In the genomic region with DNA sequence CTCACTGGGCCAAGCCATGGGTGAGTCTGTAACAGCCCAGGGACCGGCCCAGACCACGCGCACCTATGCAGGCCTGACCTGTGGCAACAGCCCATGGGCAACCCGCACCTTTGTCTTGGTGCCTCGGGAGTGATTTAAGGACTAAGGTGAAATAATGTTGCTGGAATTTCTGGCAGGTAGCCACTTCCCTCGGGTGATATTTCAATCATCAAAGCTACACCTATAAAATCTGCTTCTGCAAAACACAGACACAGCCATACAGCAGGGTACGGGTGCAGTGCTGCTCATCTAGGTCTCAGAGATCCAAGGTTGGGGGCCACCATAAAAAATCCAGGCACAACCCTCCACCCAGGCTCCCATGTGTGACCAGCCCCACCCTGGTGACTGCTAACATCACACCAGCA, we compare ENCODE assay signal across 10 cellular contexts. TPM values are rescaled to one million over a fixed set of nuclear protein-coding genes. Genes with fewer than 3 reads are reported as not detected.
DNase-seq lines count a peak whose midpoint lies in the region; ATAC-seq and TF ChIP-seq lines count a peak whose summit lies in the region.
"Had no signal": no experiment of that assay in that cellular context is flagged by ENCODE, and none has a peak within 500 bp of the region (broad histone marks: within the 10 kb centered on the region; RNA-seq: fewer than 3 reads in every experiment).

No MANE protein-coding gene starts in this region.

- no peak overlapping the region for H3K9ac ChIP-seq in colonic mucosa (ENCODE audit: low read depth in 2 of 2, low read length in 2 of 2)

- H3K4me1 ChIP-seq in Caco-2 = peaks cover 53% of the 10 kb centered on the region
- no peaks in the 10 kb centered on the region for H3K4me1 ChIP-seq in colonic mucosa
- peaks cover 11% of the 10 kb centered on the region for H3K4me1 ChIP-seq in lower lobe of right lung

- peaks cover 55% of the 10 kb centered on the region for H3K4me1 Mint-ChIP-seq in Caco-2 (ENCODE audit: low read depth, unreplicated experiment)

- H3K9me3 ChIP-seq in Caco-2 (no peaks in the 10 kb centered on the region), colonic mucosa (no peaks in the 10 kb centered on the region), lower lobe of right lung (no peaks in the 10 kb centered on the region)

- POLR2A ChIA-PET in Caco-2 (lab: Charles Lee) = interaction anchor here (0.6 to 0.9 kb wide), 2 partner anchors 35 to 57 kb away, joined by 3 to 4 read pairs; no protein-coding TSS in a partner anchor

- peaks cover 88% of the 10 kb centered on the region for H3K36me3 Mint-ChIP-seq in Caco-2 (ENCODE audit: insufficient read depth, unreplicated experiment)

- no peaks in the 10 kb centered on the region for H3K9me3 Mint-ChIP-seq in Caco-2 (ENCODE audit: unreplicated experiment)

- CTCF ChIA-PET in Caco-2 (lab: Charles Lee) = interaction anchor here (0.9 kb wide), 1 partner anchor 109 kb away, joined by 4 read pairs; no protein-coding TSS in a partner anchor

- ATAC-seq in lower lobe of right lung = peak; percentile 75 to 78
- no peak for ATAC-seq in GM19023 (IDR thresholded peaks at IDR 0.05; ENCODE audit: unreplicated experiment)
- ATAC-seq in activated CD4-positive, CD25-positive, alpha-beta regulatory T cell treated with anti-CD3 and anti-CD28 coated beads, Interleukin-2, amount 50 U/mL, for 24 hours = no peak

- TF ChIP-seq EP300 in Ishikawa (IDR thresholded peaks at IDR 0.05; ENCODE audit: borderline replicate concordance) = peak; percentile 84

- H3K27me3 Mint-ChIP-seq in Caco-2 (ENCODE audit: insufficient read depth, unreplicated experiment) = no peaks in the 10 kb centered on the region

- H3K27ac ChIP-seq in colonic mucosa (no peak overlapping the region), lower lobe of right lung (no peak overlapping the region)
- H3K27ac ChIP-seq: cardiac muscle cell had no signal

- H3K36me3 ChIP-seq in Caco-2 (ENCODE audit: control insufficient read depth, insufficient read depth, low read length) (peaks cover 4% of the 10 kb centered on the region), colonic mucosa (no peaks in the 10 kb centered on the region), lower lobe of right lung (peaks cover 17% of the 10 kb centered on the region)

- H3K27me3 ChIP-seq in Caco-2 (replicated peaks; ENCODE audit: control insufficient read depth, insufficient read depth, low read length) = no peaks in the 10 kb centered on the region
- H3K27me3 ChIP-seq in colonic mucosa = no peaks in the 10 kb centered on the region
- no peaks in the 10 kb centered on the region for H3K27me3 ChIP-seq in lower lobe of right lung (ENCODE audit: low read depth)
- H3K27me3 ChIP-seq: cardiac muscle cell had no signal

- TF ChIP-seq RAD21 in Ishikawa (IDR thresholded peaks at IDR 0.05; ENCODE audit: low read depth) = peak; percentile 19; the same call in 1 of the 2 replicates

- H3K4me3 Mint-ChIP-seq in Caco-2 (ENCODE audit: unreplicated experiment) = no peak overlapping the region

- TF ChIP-seq CTCF in Caco-2 (IDR thresholded peaks at IDR 0.05; ENCODE audit: insufficient read depth in 1 of 2, low read depth in 1 of 2, low read length in 1 of 2, severe bottlenecking in 1 of 2, unreplicated experiment in 1 of 2) = no peak
- TF ChIP-seq CTCF in colonic mucosa (IDR thresholded peaks at IDR 0.05) = no peak
- no peak for TF ChIP-seq CTCF in lower lobe of right lung (IDR thresholded peaks at IDR 0.05)

- DNase-seq in Caco-2 = peak; percentile 56 to 63
- peak; percentile 40 for DNase-seq in colonic mucosa
- no peak for DNase-seq in lower lobe of right lung
- DNase-seq in cerebellum (ENCODE audit: low spot score) = no peak
- no peak for DNase-seq in midbrain (lab: John Stamatoyannopoulos, UW)
- DNase-seq: T-helper 9 cell had no signal

- H3K4me3 ChIP-seq in Caco-2 (ENCODE audit: low read depth, low read length) (no peak overlapping the region), colonic mucosa (no peak overlapping the region), lower lobe of right lung (no peak overlapping the region)
- H3K4me3 ChIP-seq: cardiac muscle cell had no signal

- intact Hi-C loops in Caco-2 (cut with micrococcal nuclease; ENCODE audit: unreplicated experiment) = loop anchor here (1.0 to 2.0 kb wide), 2 partner anchors 25 to 42 kb away; no protein-coding TSS in a partner anchor
- intact Hi-C loops in colonic mucosa (cut with DNase I) = no loop called here
- intact Hi-C loops in lower lobe of right lung (cut with DNase I) = no loop called here

- H3K27ac Mint-ChIP-seq in Caco-2 (ENCODE audit: unreplicated experiment) = peak overlapping the region; percentile 68

- BruUV-seq in Caco-2 (replicated peaks; lab: Mats Ljungman, UMichigan) = no TSS peak

TF ChIP-seq in Ishikawa, 13 proteins besides CTCF, POLR2A, EP300 and RAD21:
- TF ChIP-seq CREB1 (IDR thresholded peaks at IDR 0.05; ENCODE audit: low read depth) (no peak), YY1 (IDR thresholded peaks at IDR 0.05; ENCODE audit: low read depth) (peak; percentile 59), TEAD4 (IDR thresholded peaks at IDR 0.05) (peak; percentile 98), CEBPB (IDR thresholded peaks at IDR 0.05) (peak; percentile 73), ZBTB7A (IDR thresholded peaks at IDR 0.05; ENCODE audit: low read depth) (peak; percentile 54; the same call in 1 of the 2 replicates), TCF12 (IDR thresholded peaks at IDR 0.05; ENCODE audit: low read depth) (peak; percentile 93), EGR1 (IDR thresholded peaks at IDR 0.05) (no peak), NFIC (IDR thresholded peaks at IDR 0.05) (peak; percentile 97), TAF1 (IDR thresholded peaks at IDR 0.05; ENCODE audit: low read depth) (peak; percentile 22; the same call in 1 of the 2 replicates), FOXM1 (IDR thresholded peaks at IDR 0.05; ENCODE audit: borderline replicate concordance, low read depth) (peak; percentile 76; the same call in 1 of the 2 replicates)
- TF ChIP-seq, protein P1, sequence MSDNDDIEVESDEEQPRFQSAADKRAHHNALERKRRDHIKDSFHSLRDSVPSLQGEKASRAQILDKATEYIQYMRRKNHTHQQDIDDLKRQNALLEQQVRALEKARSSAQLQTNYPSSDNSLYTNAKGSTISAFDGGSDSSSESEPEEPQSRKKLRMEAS (IDR thresholded peaks at IDR 0.05) = peak; percentile 91
- TF ChIP-seq, protein P2, sequence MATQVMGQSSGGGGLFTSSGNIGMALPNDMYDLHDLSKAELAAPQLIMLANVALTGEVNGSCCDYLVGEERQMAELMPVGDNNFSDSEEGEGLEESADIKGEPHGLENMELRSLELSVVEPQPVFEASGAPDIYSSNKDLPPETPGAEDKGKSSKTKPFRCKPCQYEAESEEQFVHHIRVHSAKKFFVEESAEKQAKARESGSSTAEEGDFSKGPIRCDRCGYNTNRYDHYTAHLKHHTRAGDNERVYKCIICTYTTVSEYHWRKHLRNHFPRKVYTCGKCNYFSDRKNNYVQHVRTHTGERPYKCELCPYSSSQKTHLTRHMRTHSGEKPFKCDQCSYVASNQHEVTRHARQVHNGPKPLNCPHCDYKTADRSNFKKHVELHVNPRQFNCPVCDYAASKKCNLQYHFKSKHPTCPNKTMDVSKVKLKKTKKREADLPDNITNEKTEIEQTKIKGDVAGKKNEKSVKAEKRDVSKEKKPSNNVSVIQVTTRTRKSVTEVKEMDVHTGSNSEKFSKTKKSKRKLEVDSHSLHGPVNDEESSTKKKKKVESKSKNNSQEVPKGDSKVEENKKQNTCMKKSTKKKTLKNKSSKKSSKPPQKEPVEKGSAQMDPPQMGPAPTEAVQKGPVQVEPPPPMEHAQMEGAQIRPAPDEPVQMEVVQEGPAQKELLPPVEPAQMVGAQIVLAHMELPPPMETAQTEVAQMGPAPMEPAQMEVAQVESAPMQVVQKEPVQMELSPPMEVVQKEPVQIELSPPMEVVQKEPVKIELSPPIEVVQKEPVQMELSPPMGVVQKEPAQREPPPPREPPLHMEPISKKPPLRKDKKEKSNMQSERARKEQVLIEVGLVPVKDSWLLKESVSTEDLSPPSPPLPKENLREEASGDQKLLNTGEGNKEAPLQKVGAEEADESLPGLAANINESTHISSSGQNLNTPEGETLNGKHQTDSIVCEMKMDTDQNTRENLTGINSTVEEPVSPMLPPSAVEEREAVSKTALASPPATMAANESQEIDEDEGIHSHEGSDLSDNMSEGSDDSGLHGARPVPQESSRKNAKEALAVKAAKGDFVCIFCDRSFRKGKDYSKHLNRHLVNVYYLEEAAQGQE (IDR thresholded peaks at IDR 0.05; ENCODE audit: low read depth) = no peak
- TF ChIP-seq, protein P3, sequence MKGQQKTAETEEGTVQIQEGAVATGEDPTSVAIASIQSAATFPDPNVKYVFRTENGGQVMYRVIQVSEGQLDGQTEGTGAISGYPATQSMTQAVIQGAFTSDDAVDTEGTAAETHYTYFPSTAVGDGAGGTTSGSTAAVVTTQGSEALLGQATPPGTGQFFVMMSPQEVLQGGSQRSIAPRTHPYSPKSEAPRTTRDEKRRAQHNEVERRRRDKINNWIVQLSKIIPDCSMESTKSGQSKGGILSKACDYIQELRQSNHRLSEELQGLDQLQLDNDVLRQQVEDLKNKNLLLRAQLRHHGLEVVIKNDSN (IDR thresholded peaks at IDR 0.05) = 0 out of 2 replicates have a peak, but pooled peaks have one; percentile 46

RNA-seq across cellular contexts. Expression of a gene that starts 44.4 kb away (rescaled TPM):
- total RNA-seq in Caco-2 (2022) (266 and 286 TPM in 2 replicates), colonic mucosa (10 to 100 TPM; 25.6 to 40.9 TPM), lower lobe of right lung (59.2 TPM), cerebellum (28.7 TPM)

Comparison
In these comparisons a context has a peak if more than half of its experiments do, and no peak if none do; other contexts are left out.
1. DNase-seq: peak in Caco-2 (2 of 2) and colonic mucosa (single experiment); none in lower lobe of right lung (single experiment), cerebellum (single experiment) and midbrain (single experiment).
2. ATAC-seq: peak in lower lobe of right lung (2 of 2); none in GM19023 (single experiment) and activated CD4-positive, CD25-positive, alpha-beta regulatory T cell treated with anti-CD3 and anti-CD28 coated beads, Interleukin-2, amount 50 U/mL, for 24 hours (0 of 2).